23 cellular contexts compared by ENCODE assay signal in genomic region chr13:100159584-100159983, GRCh38.
"Had no signal": no experiment of that assay in that cellular context is flagged by ENCODE, and none has a peak within 500 bp of the region (broad histone marks: within the 10 kb centered on the region; RNA-seq: fewer than 3 reads in every experiment).

No MANE protein-coding gene starts in this region.

- H3K27me3 Mint-ChIP-seq: naive B cell; stimulated activated memory B cell treated with anti-CD40 and anti-IgM and Interleukin-4, amounts not matched to agents 10 μg/mL and 1 μg/mL and 100 μg/mL, for 72 hours; stimulated activated naive CD8-positive, alpha-beta T cell treated with anti-CD3 and anti-CD28 coated beads, Interleukin-15, Interleukin-2, amounts not matched to agents 100 ng/mL and 50 ng/mL, for 24 hours had no signal

- H3K27me3 ChIP-seq: colonic mucosa, foreskin keratinocyte, heart left ventricle, neutrophil, spleen, testis, transverse colon had no signal

- H3K36me3 ChIP-seq: colonic mucosa, neutrophil had no signal

- H3K27ac Mint-ChIP-seq: nephron; stimulated activated memory B cell treated with anti-CD40 and anti-IgM and Interleukin-4, amounts not matched to agents 10 μg/mL and 1 μg/mL and 100 μg/mL, for 72 hours; stimulated activated naive CD8-positive, alpha-beta T cell treated with anti-CD3 and anti-CD28 coated beads, Interleukin-15, Interleukin-2, amounts not matched to agents 100 ng/mL and 50 ng/mL, for 24 hours had no signal

- H3K4me1 Mint-ChIP-seq: nephron; stimulated activated memory B cell treated with anti-CD40 and anti-IgM and Interleukin-4, amounts not matched to agents 10 μg/mL and 1 μg/mL and 100 μg/mL, for 72 hours had no signal

- ATAC-seq: foreskin keratinocyte; heart left ventricle; left lobe of liver; psoas muscle; sciatic nerve; stimulated activated memory B cell treated with anti-CD40 and anti-IgM and Interleukin-4, amounts not matched to agents 10 μg/mL and 1 μg/mL and 100 μg/mL, for 72 hours had no signal

- H3K9me3 ChIP-seq: colonic mucosa, heart left ventricle, neutrophil, psoas muscle, spleen, testis, transverse colon had no signal

- H3K4me1 ChIP-seq: colonic mucosa, foreskin keratinocyte, heart left ventricle, psoas muscle, spleen, testis, transverse colon had no signal

- H3K4me3 Mint-ChIP-seq: naive B cell; nephron; stimulated activated memory B cell treated with anti-CD40 and anti-IgM and Interleukin-4, amounts not matched to agents 10 μg/mL and 1 μg/mL and 100 μg/mL, for 72 hours; stimulated activated naive CD8-positive, alpha-beta T cell treated with anti-CD3 and anti-CD28 coated beads, Interleukin-15, Interleukin-2, amounts not matched to agents 100 ng/mL and 50 ng/mL, for 24 hours had no signal

- H3K27ac ChIP-seq: colonic mucosa, foreskin keratinocyte, heart left ventricle, neutrophil, psoas muscle, spleen, testis, transverse colon had no signal

- FAIRE-seq: endothelial cell of umbilical vein had no signal

- H3K4me3 ChIP-seq: colonic mucosa, heart left ventricle, psoas muscle, spleen, testis, transverse colon had no signal

- H3K9me3 Mint-ChIP-seq: nephron; stimulated activated memory B cell treated with anti-CD40 and anti-IgM and Interleukin-4, amounts not matched to agents 10 μg/mL and 1 μg/mL and 100 μg/mL, for 72 hours; stimulated activated naive CD8-positive, alpha-beta T cell treated with anti-CD3 and anti-CD28 coated beads, Interleukin-15, Interleukin-2, amounts not matched to agents 100 ng/mL and 50 ng/mL, for 24 hours had no signal

- DNase-seq: colonic mucosa; dermis blood vessel endothelial cell; erythroblast; foreskin keratinocyte; heart left ventricle; hippocampal formation; islet precursor cell; naive B cell; psoas muscle; retina; spleen; stimulated activated CD4-positive, alpha-beta T cell treated with anti-CD3 and anti-CD28 coated beads, Interleukin-15, amount 100 ng/mL, for 24 hours; stimulated activated CD4-positive, alpha-beta T cell treated with anti-CD3 and anti-CD28 coated beads, Interleukin-1b, Interleukin-23, amount 100 ng/mL, for 48 hours; stimulated activated CD4-positive, alpha-beta T cell treated with anti-CD3 and anti-CD28 coated beads, Interleukin-4, amount 100 ng/mL, for 24 hours; testis; transverse colon had no signal
